In the genomic region with DNA sequence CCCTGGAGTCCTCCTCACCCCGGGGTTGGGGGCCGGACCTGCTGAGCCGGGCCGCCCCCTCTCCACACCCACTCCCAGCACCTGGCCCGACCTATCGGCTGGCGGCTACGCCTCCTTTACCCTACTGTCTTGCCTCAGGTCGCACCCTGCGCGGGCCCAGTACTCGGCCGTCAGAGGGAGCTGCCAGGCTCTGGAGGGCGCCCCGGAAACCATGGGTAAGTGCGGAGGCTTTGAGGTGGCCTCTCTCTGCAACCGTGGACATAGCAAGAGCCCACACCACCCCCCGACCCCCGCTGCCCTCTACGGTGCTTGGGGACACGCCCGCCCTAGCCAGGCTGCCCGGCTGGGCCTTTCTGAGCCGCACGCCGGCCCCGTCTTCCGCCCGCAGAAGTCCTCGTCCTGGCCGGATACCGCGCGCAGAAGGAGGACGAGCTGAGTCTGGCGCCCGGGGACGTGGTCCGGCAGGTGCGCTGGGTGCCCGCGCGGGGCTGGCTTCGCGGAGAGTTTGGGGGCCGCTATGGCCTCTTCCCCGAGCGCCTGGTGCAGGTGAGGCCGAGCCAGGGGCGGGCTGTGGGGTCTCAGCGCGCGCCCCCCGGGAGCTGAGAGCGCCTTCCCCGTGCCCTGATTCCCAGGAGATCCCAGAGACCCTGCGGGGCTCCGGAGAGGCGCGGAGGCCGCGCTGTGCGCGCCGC, we compare ENCODE assay signal across 8 cellular contexts. TPM values are rescaled to one million over a fixed set of nuclear protein-coding genes. Genes with fewer than 3 reads are reported as not detected.
DNase-seq lines count a peak whose midpoint lies in the region; ATAC-seq and TF ChIP-seq lines count a peak whose summit lies in the region.

A gene (plus strand): TSS at position 159 of the 692 bp plus-strand sequence. CDS start 53 bp downstream, at position 212.

- peak within 1 kb of the TSS; percentile 76 for H3K4me3 ChIP-seq in trophoblast cell (ENCODE audit: low read depth, low read length)

- TF ChIP-seq CTCF in 22Rv1 (IDR thresholded peaks at IDR 0.05) (peak; percentile 29), GM13977 (IDR thresholded peaks at IDR 0.05; ENCODE audit: extremely low read depth, insufficient read depth, missing control alignments) (peak; percentile 24), foreskin keratinocyte (conservative IDR thresholded peaks at IDR 0.05) (peak; percentile 50)

- H3K9me3 Mint-ChIP-seq in activated T-cell treated with anti-CD3 and anti-CD28 coated beads, Interleukin-2, amount 50 U/mL, for 4 hours: no peaks in the 10 kb centered on the region

- H3K9me3 ChIP-seq in trophoblast cell (ENCODE audit: insufficient read depth, low read depth, low read length): peaks cover 2% of the 10 kb centered on the region

- peak within 1 kb of the TSS; percentile 55 for H4K8ac ChIP-seq in trophoblast cell (ENCODE audit: low read depth, low read length)

- peak within 1 kb of the TSS; percentile 23 for H2AFZ ChIP-seq in trophoblast cell (ENCODE audit: insufficient read depth, low read length, poor library complexity)

- peak within 1 kb of the TSS; percentile 47 for H3K18ac ChIP-seq in trophoblast cell (ENCODE audit: low read length)

- H2BK12ac ChIP-seq in trophoblast cell (ENCODE audit: low read length): no peak within 1 kb of the TSS

- ATAC-seq in HG02884 (IDR thresholded peaks at IDR 0.05; ENCODE audit: unreplicated experiment): peak; percentile 13
- ATAC-seq in activated T-cell treated with anti-CD3 and anti-CD28 coated beads, Interleukin-2, amount 50 U/mL, for 4 hours: peak; percentile 23 to 36
- ATAC-seq in foreskin keratinocyte: peak; percentile 63

- in situ Hi-C loops in GM13977 (cut with MboI; ENCODE audit: low pct_unique_long_range_greater_than_20kb, low sequenced_read_pairs, unreplicated experiment): no loop called here

- H3K9ac ChIP-seq in trophoblast cell (ENCODE audit: low read length): peak within 1 kb of the TSS; percentile 77

- H3K79me1 ChIP-seq in trophoblast cell (ENCODE audit: low read length): peaks cover 5% of the 10 kb centered on the region

- peak; percentile 57 for DNase-seq in GM13977 (ENCODE audit: low spot score)
- DNase-seq in NCI-H2196 (lab: John Stamatoyannopoulos, UW; ENCODE audit: unreplicated experiment): peak; percentile 67
- peak; percentile 40 for DNase-seq in activated T-cell treated with anti-CD3 and anti-CD28 coated beads, Interleukin-2, amount 50 U/mL, for 4 hours
- DNase-seq in foreskin keratinocyte: peak; percentile 28 to 72
- peak; percentile 64 to 74 for DNase-seq in trophoblast cell
- DNase-seq in hippocampal formation (lab: John Stamatoyannopoulos, UW): no peak

- H2BK120ac ChIP-seq in trophoblast cell (ENCODE audit: insufficient read depth, low read length, poor library complexity): peak within 1 kb of the TSS; percentile 21

- no peaks in the 10 kb centered on the region for H3K27me3 Mint-ChIP-seq in activated T-cell treated with anti-CD3 and anti-CD28 coated beads, Interleukin-2, amount 50 U/mL, for 4 hours (ENCODE audit: low read depth)

- peak within 1 kb of the TSS; percentile 89 for H3K4me3 Mint-ChIP-seq in activated T-cell treated with anti-CD3 and anti-CD28 coated beads, Interleukin-2, amount 50 U/mL, for 4 hours

- peaks cover 3% of the 10 kb centered on the region for H3K79me2 ChIP-seq in trophoblast cell (ENCODE audit: control insufficient read depth, insufficient read depth, low read length, poor library complexity)

- peaks cover 18% of the 10 kb centered on the region for H3K36me3 Mint-ChIP-seq in activated T-cell treated with anti-CD3 and anti-CD28 coated beads, Interleukin-2, amount 50 U/mL, for 4 hours (ENCODE audit: insufficient read depth)

- no peak within 1 kb of the TSS for H2BK5ac ChIP-seq in trophoblast cell (ENCODE audit: low read depth, low read length, poor library complexity)

- H3K36me3 ChIP-seq in trophoblast cell (ENCODE audit: control insufficient read depth in 1 of 2, insufficient read depth in 2 of 2, low read length in 2 of 2): peaks cover 26 to 36% of the 10 kb centered on the region in 2 experiments

- H3K23ac ChIP-seq in trophoblast cell (ENCODE audit: low read length): no peak within 1 kb of the TSS

- H3K4me1 ChIP-seq in foreskin keratinocyte (peaks cover 8% of the 10 kb centered on the region), trophoblast cell (ENCODE audit: control insufficient read depth in 1 of 2, insufficient read depth in 2 of 2, low read length in 2 of 2) (peaks cover 13 to 16% of the 10 kb centered on the region in 2 experiments)

- no CpG with 5 or more reads among the region's 65 CpGs for WGBS in trophoblast cell (ENCODE audit: extremely low coverage, insufficient coverage, insufficient read length)

- H3K14ac ChIP-seq in trophoblast cell (ENCODE audit: low read length): peak within 1 kb of the TSS; percentile 28

- peak within 1 kb of the TSS; percentile 52 for H4K91ac ChIP-seq in trophoblast cell (ENCODE audit: low read depth, low read length)

- H3K27me3 ChIP-seq in foreskin keratinocyte: no peaks in the 10 kb centered on the region
- H3K27me3 ChIP-seq in trophoblast cell (ENCODE audit: insufficient read depth, low read length): no peaks in the 10 kb centered on the region

- peak within 1 kb of the TSS; percentile 93 for H3K4me2 ChIP-seq in trophoblast cell (ENCODE audit: low read length)

- H2AK5ac ChIP-seq in trophoblast cell (ENCODE audit: low read length): no peak within 1 kb of the TSS

- H3K4me1 Mint-ChIP-seq in activated T-cell treated with anti-CD3 and anti-CD28 coated beads, Interleukin-2, amount 50 U/mL, for 4 hours (ENCODE audit: low read depth): peaks cover 35% of the 10 kb centered on the region

- H3K4ac ChIP-seq in trophoblast cell (ENCODE audit: low read depth, low read length): peak within 1 kb of the TSS; percentile 3

- H3K27ac ChIP-seq in 22Rv1: peak within 1 kb of the TSS; percentile 82
- H3K27ac ChIP-seq in foreskin keratinocyte: peak within 1 kb of the TSS; percentile 53
- peak within 1 kb of the TSS; percentile 77 for H3K27ac ChIP-seq in trophoblast cell (ENCODE audit: low read depth, low read length)

- peak within 1 kb of the TSS; percentile 17 for H4K12ac ChIP-seq in trophoblast cell (ENCODE audit: low read depth, low read length)

RNA-seq across cellular contexts. Expression of the gene that starts here (rescaled TPM):
- 1 to 10 TPM; 1.7 to 5.6 (median 2.3) TPM for total RNA-seq in activated T-cell treated with anti-CD3 and anti-CD28 coated beads, Interleukin-2, amount 50 U/mL, for 4 hours
- total RNA-seq in foreskin keratinocyte: 5.5 and 6.9 TPM in 2 replicates
- polyA plus RNA-seq in foreskin keratinocyte: 2.3 and 3.5 TPM in 2 replicates
- polyA plus RNA-seq in trophoblast cell (2013): 14.7 and 15.0 TPM in 2 replicates

Comparison
In these comparisons a context has a peak if more than half of its experiments do, and no peak if none do; other contexts are left out.
1. DNase-seq: peak in GM13977 (single experiment), NCI-H2196 (single experiment), activated T-cell treated with anti-CD3 and anti-CD28 coated beads, Interleukin-2, amount 50 U/mL, for 4 hours (single experiment), foreskin keratinocyte (2 of 2) and trophoblast cell (2 of 2); none in hippocampal formation (0 of 2).
2. ATAC-seq: peak in every context shown above with its lines; median percentile 63 in foreskin keratinocyte; 30 in activated T-cell treated with anti-CD3 and anti-CD28 coated beads, Interleukin-2, amount 50 U/mL, for 4 hours; 13 in HG02884.
3. Peak in every context shown above with its lines, with median percentiles within 50 percentile points of each other: H3K27ac ChIP-seq and CTCF ChIP-seq.